1 cellular context compared by ENCODE assay signal in the genomic region with DNA sequence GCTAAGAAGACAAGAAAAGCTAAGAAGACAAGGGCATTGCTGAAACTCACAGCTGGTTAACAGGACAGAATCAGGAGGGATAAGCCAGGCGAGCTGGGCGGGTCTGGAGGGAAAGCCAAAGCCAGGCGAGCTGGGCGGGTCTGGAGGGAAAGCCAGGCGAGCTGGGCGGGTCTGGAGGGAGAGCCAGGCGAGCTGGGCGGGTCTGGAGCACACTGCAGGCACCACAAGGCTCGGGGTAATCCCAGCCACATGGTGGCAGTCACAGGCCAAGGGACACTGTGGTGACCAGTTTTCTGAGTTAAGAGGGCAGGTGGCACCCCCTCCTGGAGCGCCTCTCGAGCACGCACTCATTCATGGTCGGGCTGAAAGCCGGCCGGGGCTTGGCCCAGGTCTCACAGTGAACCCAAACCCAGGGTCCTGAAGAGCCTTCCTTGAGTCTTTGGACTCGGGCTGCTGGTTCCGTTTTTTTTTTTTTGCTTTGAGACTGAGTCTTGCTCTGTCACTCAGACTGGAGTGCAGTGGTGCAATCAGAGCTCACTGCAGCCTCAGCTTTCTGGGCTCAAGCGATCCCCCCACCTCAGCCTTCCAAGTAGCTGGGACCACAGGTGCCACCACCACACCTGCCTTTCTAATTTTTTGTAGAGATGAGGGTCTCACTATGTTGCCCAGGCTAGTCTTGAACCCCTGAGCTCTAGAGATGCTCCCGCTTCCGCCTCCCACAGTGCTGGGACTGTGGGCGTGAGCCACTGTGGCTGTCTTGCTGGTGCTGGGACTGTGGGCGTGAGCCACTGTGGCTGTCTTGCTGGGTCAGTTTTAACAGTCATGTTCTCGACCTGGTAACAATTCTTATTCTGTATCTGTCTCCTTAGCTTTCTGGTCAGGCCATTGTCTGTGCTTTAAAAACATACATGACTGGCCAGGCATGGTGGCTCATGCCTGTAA.
A peak's percentile ranks its signal among the peaks of the same experiment; 100 is the strongest.
TF ChIP-seq lines count a peak whose summit lies in the region.

No MANE protein-coding gene starts in this region.

TF ChIP-seq in K562, 482 proteins besides CTCF, POLR2A, EP300 and RAD21 (continued from another document):
- TF ChIP-seq, protein P1, sequence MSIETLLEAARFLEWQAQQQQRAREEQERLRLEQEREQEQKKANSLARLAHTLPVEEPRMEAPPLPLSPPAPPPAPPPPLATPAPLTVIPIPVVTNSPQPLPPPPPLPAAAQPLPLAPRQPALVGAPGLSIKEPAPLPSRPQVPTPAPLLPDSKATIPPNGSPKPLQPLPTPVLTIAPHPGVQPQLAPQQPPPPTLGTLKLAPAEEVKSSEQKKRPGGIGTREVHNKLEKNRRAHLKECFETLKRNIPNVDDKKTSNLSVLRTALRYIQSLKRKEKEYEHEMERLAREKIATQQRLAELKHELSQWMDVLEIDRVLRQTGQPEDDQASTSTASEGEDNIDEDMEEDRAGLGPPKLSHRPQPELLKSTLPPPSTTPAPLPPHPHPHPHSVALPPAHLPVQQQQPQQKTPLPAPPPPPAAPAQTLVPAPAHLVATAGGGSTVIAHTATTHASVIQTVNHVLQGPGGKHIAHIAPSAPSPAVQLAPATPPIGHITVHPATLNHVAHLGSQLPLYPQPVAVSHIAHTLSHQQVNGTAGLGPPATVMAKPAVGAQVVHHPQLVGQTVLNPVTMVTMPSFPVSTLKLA (conservative IDR thresholded peaks at IDR 0.05) = peak; percentile 54 to 71; a peak in 3 of 4 replicates
- TF ChIP-seq CC2D1A (IDR thresholded peaks at IDR 0.05) (peak; percentile 64), SIN3A (IDR thresholded peaks at IDR 0.05; ENCODE audit: borderline replicate concordance in 2 of 2, control insufficient read depth in 1 of 2, low read depth in 2 of 2, low read length in 2 of 2) (peak in 1 of 2 experiments; percentile 6; a peak in 1 of 4 replicates), ZNF121 (CRISPR knock-in tag; conservative IDR thresholded peaks at IDR 0.05) (peak; percentile 68), ELF2 (CRISPR knock-in tag; IDR thresholded peaks at IDR 0.05) (no peak), ZNF263 (CRISPR knock-in tag; IDR thresholded peaks at IDR 0.05; ENCODE audit: borderline replicate concordance) (no peak), RCOR1 (IDR thresholded peaks at IDR 0.05; ENCODE audit: borderline replicate concordance in 1 of 2, low read depth in 2 of 2, low read length in 2 of 2) (0 out of 4 replicates have a peak, but pooled peaks of 1 of the 2 experiments have one; percentile 9), SP1 (CRISPR knock-in tag; IDR thresholded peaks at IDR 0.05) (peak; percentile 65; the same call in 1 of the 2 replicates), PPARD (CRISPR knock-in tag; IDR thresholded peaks at IDR 0.05) (no peak), SUPT5H (IDR thresholded peaks at IDR 0.05) (peak; percentile 37; the same call in 1 of the 2 replicates)
- TF ChIP-seq, protein P2, sequence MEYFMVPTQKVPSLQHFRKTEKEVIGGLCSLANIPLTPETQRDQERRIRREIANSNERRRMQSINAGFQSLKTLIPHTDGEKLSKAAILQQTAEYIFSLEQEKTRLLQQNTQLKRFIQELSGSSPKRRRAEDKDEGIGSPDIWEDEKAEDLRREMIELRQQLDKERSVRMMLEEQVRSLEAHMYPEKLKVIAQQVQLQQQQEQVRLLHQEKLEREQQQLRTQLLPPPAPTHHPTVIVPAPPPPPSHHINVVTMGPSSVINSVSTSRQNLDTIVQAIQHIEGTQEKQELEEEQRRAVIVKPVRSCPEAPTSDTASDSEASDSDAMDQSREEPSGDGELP (CRISPR knock-in tag; IDR thresholded peaks at IDR 0.05; ENCODE audit: borderline replicate concordance) = peak; percentile 73
- TF ChIP-seq, protein P3, sequence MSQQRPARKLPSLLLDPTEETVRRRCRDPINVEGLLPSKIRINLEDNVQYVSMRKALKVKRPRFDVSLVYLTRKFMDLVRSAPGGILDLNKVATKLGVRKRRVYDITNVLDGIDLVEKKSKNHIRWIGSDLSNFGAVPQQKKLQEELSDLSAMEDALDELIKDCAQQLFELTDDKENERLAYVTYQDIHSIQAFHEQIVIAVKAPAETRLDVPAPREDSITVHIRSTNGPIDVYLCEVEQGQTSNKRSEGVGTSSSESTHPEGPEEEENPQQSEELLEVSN (IDR thresholded peaks at IDR 0.05; ENCODE audit: borderline replicate concordance in 1 of 2, extremely low read depth in 1 of 2, insufficient read depth in 1 of 2, insufficient read length in 1 of 2, low read depth in 1 of 2, low read length in 1 of 2, poor library complexity in 1 of 2, severe bottlenecking in 1 of 2) = peak in 1 of 2 experiments; percentile 42
